Comparison of ENCODE assay signal across 1 cellular context in the genomic region with DNA sequence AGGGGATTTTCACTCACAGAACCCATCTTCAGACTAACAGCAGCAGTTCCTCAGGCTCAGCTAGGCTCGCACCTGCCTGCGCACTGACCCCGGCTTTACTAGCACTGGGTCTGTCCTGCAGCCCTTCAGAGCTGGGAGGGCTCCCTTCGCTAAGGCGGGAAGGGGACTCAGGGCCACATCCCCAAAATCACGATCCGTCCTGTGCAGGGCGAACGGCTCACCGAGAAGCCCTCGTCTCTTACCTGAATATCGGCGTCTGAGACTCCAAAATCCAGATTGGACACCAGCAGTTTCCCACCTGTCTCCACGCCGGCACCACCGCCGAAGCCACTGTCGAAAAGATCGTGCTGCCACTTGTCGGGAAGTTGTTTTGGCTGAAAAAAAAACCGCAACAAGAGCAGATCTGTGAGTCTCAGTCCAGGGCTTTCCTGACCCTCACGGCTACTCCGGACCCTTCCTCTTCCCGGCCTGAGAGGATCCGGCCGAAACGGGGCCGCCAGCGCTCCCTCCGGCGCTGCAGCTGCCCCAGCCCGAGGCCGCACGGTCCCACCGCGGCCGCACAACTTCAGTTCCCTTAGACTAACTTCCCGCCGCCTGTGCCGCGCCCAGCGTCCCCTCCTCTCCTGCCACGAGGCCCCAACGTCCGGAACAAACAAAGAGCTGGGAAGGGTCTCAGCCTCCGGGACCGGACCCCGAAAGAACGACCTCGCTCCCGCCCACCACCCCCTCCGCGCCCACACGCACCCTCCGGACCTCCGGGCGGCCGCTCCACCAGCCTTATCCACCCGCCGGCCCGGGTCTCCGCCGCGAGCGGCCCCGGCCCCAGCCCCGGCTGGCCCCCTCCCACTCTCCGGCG.
A peak's percentile ranks its signal among the peaks of the same experiment; 100 is the strongest.
TF ChIP-seq lines count a peak whose summit lies in the region.

No MANE protein-coding gene starts in this region.

TF ChIP-seq in HepG2, 621 proteins besides CTCF, POLR2A, EP300 and RAD21 (continued from another document and continues in another):
- TF ChIP-seq, protein P1, sequence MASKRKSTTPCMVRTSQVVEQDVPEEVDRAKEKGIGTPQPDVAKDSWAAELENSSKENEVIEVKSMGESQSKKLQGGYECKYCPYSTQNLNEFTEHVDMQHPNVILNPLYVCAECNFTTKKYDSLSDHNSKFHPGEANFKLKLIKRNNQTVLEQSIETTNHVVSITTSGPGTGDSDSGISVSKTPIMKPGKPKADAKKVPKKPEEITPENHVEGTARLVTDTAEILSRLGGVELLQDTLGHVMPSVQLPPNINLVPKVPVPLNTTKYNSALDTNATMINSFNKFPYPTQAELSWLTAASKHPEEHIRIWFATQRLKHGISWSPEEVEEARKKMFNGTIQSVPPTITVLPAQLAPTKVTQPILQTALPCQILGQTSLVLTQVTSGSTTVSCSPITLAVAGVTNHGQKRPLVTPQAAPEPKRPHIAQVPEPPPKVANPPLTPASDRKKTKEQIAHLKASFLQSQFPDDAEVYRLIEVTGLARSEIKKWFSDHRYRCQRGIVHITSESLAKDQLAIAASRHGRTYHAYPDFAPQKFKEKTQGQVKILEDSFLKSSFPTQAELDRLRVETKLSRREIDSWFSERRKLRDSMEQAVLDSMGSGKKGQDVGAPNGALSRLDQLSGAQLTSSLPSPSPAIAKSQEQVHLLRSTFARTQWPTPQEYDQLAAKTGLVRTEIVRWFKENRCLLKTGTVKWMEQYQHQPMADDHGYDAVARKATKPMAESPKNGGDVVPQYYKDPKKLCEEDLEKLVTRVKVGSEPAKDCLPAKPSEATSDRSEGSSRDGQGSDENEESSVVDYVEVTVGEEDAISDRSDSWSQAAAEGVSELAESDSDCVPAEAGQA (IDR thresholded peaks at IDR 0.05; ENCODE audit: low read depth), result no peak
- TF ChIP-seq, protein P1 (CRISPR knock-in tag; IDR thresholded peaks at IDR 0.05; ENCODE audit: borderline replicate concordance), result no peak
- TF ChIP-seq ZNF160 (CRISPR knock-in tag; IDR thresholded peaks at IDR 0.05) (no peak), ARNT (IDR thresholded peaks at IDR 0.05) (no peak), ZNF629 (CRISPR knock-in tag; conservative IDR thresholded peaks at IDR 0.05) (no peak), ZNF782 (CRISPR knock-in tag; IDR thresholded peaks at IDR 0.05; ENCODE audit: borderline replicate concordance) (0 out of 2 replicates have a peak, but pooled peaks have one; percentile 37), KLF13 (CRISPR knock-in tag; IDR thresholded peaks at IDR 0.05) (no peak), JARID2 (CRISPR knock-in tag; IDR thresholded peaks at IDR 0.05; ENCODE audit: insufficient replicate concordance) (no peak), ZNF251 (CRISPR knock-in tag; IDR thresholded peaks at IDR 0.05) (no peak), FOXJ3 (CRISPR knock-in tag; IDR thresholded peaks at IDR 0.05; ENCODE audit: borderline replicate concordance) (no peak), SMC3 (IDR thresholded peaks at IDR 0.05; ENCODE audit: low read length) (no peak), HOXD1 (CRISPR knock-in tag; IDR thresholded peaks at IDR 0.05) (no peak), ZNF468 (CRISPR knock-in tag; IDR thresholded peaks at IDR 0.05) (no peak), ZNF282 (IDR thresholded peaks at IDR 0.05; ENCODE audit: partially characterized antibody) (no peak), PAWR (CRISPR knock-in tag; IDR thresholded peaks at IDR 0.05; ENCODE audit: borderline replicate concordance) (no peak), YY1 (IDR thresholded peaks at IDR 0.05; ENCODE audit: insufficient read depth, insufficient replicate concordance, low read depth, low read length) (no peak), NFKBIZ (CRISPR knock-in tag; IDR thresholded peaks at IDR 0.05) (no peak; the same call in 1 of the 2 replicates), NR2F6 (IDR thresholded peaks at IDR 0.05) (no peak), NR2F6 (CRISPR knock-in tag; IDR thresholded peaks at IDR 0.05) (no peak), MIER2 (CRISPR knock-in tag; IDR thresholded peaks at IDR 0.05) (no peak), BCL6 (CRISPR knock-in tag; IDR thresholded peaks at IDR 0.05) (no peak), POLR2G (IDR thresholded peaks at IDR 0.05; ENCODE audit: low read depth, low read length) (0 out of 2 replicates have a peak, but pooled peaks have one; percentile 20), ZNF724P (CRISPR knock-in tag; IDR thresholded peaks at IDR 0.05; ENCODE audit: borderline replicate concordance) (no peak), ZBTB7A (CRISPR knock-in tag; IDR thresholded peaks at IDR 0.05) (no peak), NFE2 (CRISPR knock-in tag; IDR thresholded peaks at IDR 0.05) (no peak)
- TF ChIP-seq, protein P2, sequence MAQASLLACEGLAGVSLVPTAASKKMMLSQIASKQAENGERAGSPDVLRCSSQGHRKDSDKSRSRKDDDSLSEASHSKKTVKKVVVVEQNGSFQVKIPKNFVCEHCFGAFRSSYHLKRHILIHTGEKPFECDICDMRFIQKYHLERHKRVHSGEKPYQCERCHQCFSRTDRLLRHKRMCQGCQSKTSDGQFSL (CRISPR knock-in tag; IDR thresholded peaks at IDR 0.05), result no peak
- TF ChIP-seq, protein P3, sequence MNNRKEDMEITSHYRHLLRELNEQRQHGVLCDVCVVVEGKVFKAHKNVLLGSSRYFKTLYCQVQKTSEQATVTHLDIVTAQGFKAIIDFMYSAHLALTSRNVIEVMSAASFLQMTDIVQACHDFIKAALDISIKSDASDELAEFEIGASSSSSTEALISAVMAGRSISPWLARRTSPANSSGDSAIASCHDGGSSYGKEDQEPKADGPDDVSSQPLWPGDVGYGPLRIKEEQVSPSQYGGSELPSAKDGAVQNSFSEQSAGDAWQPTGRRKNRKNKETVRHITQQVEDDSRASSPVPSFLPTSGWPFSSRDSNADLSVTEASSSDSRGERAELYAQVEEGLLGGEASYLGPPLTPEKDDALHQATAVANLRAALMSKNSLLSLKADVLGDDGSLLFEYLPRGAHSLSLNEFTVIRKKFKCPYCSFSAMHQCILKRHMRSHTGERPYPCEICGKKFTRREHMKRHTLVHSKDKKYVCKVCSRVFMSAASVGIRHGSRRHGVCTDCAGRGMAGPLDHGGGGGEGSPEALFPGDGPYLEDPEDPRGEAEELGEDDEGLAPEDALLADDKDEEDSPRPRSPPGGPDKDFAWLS (CRISPR knock-in tag; IDR thresholded peaks at IDR 0.05; ENCODE audit: borderline replicate concordance), result no peak
- TF ChIP-seq, protein P4, sequence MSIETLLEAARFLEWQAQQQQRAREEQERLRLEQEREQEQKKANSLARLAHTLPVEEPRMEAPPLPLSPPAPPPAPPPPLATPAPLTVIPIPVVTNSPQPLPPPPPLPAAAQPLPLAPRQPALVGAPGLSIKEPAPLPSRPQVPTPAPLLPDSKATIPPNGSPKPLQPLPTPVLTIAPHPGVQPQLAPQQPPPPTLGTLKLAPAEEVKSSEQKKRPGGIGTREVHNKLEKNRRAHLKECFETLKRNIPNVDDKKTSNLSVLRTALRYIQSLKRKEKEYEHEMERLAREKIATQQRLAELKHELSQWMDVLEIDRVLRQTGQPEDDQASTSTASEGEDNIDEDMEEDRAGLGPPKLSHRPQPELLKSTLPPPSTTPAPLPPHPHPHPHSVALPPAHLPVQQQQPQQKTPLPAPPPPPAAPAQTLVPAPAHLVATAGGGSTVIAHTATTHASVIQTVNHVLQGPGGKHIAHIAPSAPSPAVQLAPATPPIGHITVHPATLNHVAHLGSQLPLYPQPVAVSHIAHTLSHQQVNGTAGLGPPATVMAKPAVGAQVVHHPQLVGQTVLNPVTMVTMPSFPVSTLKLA (IDR thresholded peaks at IDR 0.05), result no peak
- TF ChIP-seq, protein P5, sequence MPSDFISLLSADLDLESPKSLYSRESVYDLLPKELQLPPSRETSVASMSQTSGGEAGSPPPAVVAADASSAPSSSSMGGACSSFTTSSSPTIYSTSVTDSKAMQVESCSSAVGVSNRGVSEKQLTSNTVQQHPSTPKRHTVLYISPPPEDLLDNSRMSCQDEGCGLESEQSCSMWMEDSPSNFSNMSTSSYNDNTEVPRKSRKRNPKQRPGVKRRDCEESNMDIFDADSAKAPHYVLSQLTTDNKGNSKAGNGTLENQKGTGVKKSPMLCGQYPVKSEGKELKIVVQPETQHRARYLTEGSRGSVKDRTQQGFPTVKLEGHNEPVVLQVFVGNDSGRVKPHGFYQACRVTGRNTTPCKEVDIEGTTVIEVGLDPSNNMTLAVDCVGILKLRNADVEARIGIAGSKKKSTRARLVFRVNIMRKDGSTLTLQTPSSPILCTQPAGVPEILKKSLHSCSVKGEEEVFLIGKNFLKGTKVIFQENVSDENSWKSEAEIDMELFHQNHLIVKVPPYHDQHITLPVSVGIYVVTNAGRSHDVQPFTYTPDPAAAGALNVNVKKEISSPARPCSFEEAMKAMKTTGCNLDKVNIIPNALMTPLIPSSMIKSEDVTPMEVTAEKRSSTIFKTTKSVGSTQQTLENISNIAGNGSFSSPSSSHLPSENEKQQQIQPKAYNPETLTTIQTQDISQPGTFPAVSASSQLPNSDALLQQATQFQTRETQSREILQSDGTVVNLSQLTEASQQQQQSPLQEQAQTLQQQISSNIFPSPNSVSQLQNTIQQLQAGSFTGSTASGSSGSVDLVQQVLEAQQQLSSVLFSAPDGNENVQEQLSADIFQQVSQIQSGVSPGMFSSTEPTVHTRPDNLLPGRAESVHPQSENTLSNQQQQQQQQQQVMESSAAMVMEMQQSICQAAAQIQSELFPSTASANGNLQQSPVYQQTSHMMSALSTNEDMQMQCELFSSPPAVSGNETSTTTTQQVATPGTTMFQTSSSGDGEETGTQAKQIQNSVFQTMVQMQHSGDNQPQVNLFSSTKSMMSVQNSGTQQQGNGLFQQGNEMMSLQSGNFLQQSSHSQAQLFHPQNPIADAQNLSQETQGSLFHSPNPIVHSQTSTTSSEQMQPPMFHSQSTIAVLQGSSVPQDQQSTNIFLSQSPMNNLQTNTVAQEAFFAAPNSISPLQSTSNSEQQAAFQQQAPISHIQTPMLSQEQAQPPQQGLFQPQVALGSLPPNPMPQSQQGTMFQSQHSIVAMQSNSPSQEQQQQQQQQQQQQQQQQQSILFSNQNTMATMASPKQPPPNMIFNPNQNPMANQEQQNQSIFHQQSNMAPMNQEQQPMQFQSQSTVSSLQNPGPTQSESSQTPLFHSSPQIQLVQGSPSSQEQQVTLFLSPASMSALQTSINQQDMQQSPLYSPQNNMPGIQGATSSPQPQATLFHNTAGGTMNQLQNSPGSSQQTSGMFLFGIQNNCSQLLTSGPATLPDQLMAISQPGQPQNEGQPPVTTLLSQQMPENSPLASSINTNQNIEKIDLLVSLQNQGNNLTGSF (CRISPR knock-in tag; IDR thresholded peaks at IDR 0.05), result no peak
- TF ChIP-seq, protein P6, sequence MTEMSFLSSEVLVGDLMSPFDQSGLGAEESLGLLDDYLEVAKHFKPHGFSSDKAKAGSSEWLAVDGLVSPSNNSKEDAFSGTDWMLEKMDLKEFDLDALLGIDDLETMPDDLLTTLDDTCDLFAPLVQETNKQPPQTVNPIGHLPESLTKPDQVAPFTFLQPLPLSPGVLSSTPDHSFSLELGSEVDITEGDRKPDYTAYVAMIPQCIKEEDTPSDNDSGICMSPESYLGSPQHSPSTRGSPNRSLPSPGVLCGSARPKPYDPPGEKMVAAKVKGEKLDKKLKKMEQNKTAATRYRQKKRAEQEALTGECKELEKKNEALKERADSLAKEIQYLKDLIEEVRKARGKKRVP (CRISPR knock-in tag; IDR thresholded peaks at IDR 0.05), result no peak
- TF ChIP-seq, protein P7, sequence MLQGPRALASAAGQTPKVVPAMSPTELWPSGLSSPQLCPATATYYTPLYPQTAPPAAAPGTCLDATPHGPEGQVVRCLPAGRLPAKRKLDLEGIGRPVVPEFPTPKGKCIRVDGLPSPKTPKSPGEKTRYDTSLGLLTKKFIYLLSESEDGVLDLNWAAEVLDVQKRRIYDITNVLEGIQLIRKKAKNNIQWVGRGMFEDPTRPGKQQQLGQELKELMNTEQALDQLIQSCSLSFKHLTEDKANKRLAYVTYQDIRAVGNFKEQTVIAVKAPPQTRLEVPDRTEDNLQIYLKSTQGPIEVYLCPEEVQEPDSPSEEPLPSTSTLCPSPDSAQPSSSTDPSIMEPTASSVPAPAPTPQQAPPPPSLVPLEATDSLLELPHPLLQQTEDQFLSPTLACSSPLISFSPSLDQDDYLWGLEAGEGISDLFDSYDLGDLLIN (CRISPR knock-in tag; IDR thresholded peaks at IDR 0.05; ENCODE audit: borderline replicate concordance), result 0 out of 2 replicates have a peak, but pooled peaks have one; percentile 29
- TF ChIP-seq, protein P8, sequence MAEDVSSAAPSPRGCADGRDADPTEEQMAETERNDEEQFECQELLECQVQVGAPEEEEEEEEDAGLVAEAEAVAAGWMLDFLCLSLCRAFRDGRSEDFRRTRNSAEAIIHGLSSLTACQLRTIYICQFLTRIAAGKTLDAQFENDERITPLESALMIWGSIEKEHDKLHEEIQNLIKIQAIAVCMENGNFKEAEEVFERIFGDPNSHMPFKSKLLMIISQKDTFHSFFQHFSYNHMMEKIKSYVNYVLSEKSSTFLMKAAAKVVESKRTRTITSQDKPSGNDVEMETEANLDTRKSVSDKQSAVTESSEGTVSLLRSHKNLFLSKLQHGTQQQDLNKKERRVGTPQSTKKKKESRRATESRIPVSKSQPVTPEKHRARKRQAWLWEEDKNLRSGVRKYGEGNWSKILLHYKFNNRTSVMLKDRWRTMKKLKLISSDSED (CRISPR knock-in tag; IDR thresholded peaks at IDR 0.05), result no peak
- TF ChIP-seq, protein P9, sequence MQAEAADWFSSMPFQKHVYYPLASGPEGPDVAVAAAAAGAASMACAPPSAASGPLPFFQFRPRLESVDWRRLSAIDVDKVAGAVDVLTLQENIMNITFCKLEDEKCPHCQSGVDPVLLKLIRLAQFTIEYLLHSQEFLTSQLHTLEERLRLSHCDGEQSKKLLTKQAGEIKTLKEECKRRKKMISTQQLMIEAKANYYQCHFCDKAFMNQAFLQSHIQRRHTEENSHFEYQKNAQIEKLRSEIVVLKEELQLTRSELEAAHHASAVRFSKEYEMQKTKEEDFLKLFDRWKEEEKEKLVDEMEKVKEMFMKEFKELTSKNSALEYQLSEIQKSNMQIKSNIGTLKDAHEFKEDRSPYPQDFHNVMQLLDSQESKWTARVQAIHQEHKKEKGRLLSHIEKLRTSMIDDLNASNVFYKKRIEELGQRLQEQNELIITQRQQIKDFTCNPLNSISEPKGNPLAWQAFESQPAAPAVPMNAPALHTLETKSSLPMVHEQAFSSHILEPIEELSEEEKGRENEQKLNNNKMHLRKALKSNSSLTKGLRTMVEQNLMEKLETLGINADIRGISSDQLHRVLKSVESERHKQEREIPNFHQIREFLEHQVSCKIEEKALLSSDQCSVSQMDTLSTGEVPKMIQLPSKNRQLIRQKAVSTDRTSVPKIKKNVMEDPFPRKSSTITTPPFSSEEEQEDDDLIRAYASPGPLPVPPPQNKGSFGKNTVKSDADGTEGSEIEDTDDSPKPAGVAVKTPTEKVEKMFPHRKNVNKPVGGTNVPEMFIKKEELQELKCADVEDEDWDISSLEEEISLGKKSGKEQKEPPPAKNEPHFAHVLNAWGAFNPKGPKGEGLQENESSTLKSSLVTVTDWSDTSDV (CRISPR knock-in tag; IDR thresholded peaks at IDR 0.05), result no peak
